In genomic region chr11:86063536-86063935, GRCh38 we compare ENCODE assay signal across 1 cellular context.
TF ChIP-seq lines count a peak whose summit lies in the region.

No MANE protein-coding gene starts in this region.

TF ChIP-seq in WTC11, 78 proteins besides CTCF, POLR2A, EP300 and RAD21 (continued from another document):
- TF ChIP-seq ARID4B (CRISPR knock-in tag; IDR thresholded peaks at IDR 0.05; ENCODE audit: borderline replicate concordance) (no peak), SMAD4 (CRISPR knock-in tag; IDR thresholded peaks at IDR 0.05) (no peak), CBFB (CRISPR knock-in tag; IDR thresholded peaks at IDR 0.05; ENCODE audit: low read depth) (no peak), NFE2L1 (CRISPR knock-in tag; IDR thresholded peaks at IDR 0.05) (no peak), AFF4 (CRISPR knock-in tag; IDR thresholded peaks at IDR 0.05; ENCODE audit: borderline replicate concordance) (no peak), OVOL2 (CRISPR knock-in tag; IDR thresholded peaks at IDR 0.05; ENCODE audit: borderline replicate concordance) (no peak), TCF7 (CRISPR knock-in tag; IDR thresholded peaks at IDR 0.05; ENCODE audit: low read depth) (no peak), USF2 (CRISPR knock-in tag; IDR thresholded peaks at IDR 0.05) (no peak), ESRRA (CRISPR knock-in tag; IDR thresholded peaks at IDR 0.05; ENCODE audit: borderline replicate concordance) (no peak), PRDM15 (CRISPR knock-in tag; IDR thresholded peaks at IDR 0.05) (no peak), SMAD3 (CRISPR knock-in tag; IDR thresholded peaks at IDR 0.05; ENCODE audit: borderline replicate concordance) (no peak)
